1 cellular context compared by ENCODE assay signal in the genomic region with DNA sequence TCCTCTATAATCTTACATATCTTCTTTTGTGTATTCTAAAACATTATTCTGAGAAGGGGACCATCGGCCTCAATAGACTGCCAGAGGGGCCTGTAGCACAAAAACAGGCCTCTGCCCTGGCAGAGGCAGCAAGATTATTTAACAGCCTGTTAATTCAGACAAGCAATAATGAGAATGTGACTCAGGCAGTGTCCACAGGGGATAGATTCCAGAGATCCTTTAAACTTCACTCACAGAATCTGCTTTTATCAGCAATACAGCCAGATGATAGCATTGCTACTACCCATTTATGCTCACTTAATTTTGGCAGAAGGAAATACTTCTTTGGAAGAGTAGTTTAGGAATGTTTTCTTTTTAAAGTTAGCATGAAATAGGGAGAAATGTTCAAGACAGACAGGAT.
A peak's percentile ranks its signal among the peaks of the same experiment; 100 is the strongest.
TF ChIP-seq lines count a peak whose summit lies in the region.

No MANE protein-coding gene starts in this region.

TF ChIP-seq in SK-N-SH, 30 proteins besides CTCF, POLR2A, EP300 and RAD21 (continued from another document):
- TF ChIP-seq YY1 (IDR thresholded peaks at IDR 0.05; ENCODE audit: low read depth) (no peak), RFX5 (IDR thresholded peaks at IDR 0.05; ENCODE audit: low read length) (no peak), TAF1 (IDR thresholded peaks at IDR 0.05; ENCODE audit: borderline replicate concordance, low read depth, low read length) (no peak), TEAD4 (IDR thresholded peaks at IDR 0.05; ENCODE audit: borderline replicate concordance, insufficient read depth) (no peak), FOSL2 (IDR thresholded peaks at IDR 0.05; ENCODE audit: borderline replicate concordance, low read depth) (no peak), NFIC (IDR thresholded peaks at IDR 0.05; ENCODE audit: borderline replicate concordance) (no peak), GATA2 (CRISPR knock-in tag; IDR thresholded peaks at IDR 0.05) (peak; percentile 52; the same call in 1 of the 2 replicates)
- TF ChIP-seq, protein P1, sequence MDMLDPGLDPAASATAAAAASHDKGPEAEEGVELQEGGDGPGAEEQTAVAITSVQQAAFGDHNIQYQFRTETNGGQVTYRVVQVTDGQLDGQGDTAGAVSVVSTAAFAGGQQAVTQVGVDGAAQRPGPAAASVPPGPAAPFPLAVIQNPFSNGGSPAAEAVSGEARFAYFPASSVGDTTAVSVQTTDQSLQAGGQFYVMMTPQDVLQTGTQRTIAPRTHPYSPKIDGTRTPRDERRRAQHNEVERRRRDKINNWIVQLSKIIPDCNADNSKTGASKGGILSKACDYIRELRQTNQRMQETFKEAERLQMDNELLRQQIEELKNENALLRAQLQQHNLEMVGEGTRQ (IDR thresholded peaks at IDR 0.05; ENCODE audit: borderline replicate concordance, low read depth, low read length), result no peak
- TF ChIP-seq, protein P2, sequence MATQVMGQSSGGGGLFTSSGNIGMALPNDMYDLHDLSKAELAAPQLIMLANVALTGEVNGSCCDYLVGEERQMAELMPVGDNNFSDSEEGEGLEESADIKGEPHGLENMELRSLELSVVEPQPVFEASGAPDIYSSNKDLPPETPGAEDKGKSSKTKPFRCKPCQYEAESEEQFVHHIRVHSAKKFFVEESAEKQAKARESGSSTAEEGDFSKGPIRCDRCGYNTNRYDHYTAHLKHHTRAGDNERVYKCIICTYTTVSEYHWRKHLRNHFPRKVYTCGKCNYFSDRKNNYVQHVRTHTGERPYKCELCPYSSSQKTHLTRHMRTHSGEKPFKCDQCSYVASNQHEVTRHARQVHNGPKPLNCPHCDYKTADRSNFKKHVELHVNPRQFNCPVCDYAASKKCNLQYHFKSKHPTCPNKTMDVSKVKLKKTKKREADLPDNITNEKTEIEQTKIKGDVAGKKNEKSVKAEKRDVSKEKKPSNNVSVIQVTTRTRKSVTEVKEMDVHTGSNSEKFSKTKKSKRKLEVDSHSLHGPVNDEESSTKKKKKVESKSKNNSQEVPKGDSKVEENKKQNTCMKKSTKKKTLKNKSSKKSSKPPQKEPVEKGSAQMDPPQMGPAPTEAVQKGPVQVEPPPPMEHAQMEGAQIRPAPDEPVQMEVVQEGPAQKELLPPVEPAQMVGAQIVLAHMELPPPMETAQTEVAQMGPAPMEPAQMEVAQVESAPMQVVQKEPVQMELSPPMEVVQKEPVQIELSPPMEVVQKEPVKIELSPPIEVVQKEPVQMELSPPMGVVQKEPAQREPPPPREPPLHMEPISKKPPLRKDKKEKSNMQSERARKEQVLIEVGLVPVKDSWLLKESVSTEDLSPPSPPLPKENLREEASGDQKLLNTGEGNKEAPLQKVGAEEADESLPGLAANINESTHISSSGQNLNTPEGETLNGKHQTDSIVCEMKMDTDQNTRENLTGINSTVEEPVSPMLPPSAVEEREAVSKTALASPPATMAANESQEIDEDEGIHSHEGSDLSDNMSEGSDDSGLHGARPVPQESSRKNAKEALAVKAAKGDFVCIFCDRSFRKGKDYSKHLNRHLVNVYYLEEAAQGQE (IDR thresholded peaks at IDR 0.05; ENCODE audit: low read depth, low read length), result no peak
- TF ChIP-seq, protein P3, sequence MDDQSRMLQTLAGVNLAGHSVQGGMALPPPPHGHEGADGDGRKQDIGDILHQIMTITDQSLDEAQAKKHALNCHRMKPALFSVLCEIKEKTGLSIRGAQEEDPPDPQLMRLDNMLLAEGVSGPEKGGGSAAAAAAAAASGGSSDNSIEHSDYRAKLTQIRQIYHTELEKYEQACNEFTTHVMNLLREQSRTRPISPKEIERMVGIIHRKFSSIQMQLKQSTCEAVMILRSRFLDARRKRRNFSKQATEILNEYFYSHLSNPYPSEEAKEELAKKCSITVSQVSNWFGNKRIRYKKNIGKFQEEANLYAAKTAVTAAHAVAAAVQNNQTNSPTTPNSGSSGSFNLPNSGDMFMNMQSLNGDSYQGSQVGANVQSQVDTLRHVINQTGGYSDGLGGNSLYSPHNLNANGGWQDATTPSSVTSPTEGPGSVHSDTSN (IDR thresholded peaks at IDR 0.05), result no peak
